In the genomic region with DNA sequence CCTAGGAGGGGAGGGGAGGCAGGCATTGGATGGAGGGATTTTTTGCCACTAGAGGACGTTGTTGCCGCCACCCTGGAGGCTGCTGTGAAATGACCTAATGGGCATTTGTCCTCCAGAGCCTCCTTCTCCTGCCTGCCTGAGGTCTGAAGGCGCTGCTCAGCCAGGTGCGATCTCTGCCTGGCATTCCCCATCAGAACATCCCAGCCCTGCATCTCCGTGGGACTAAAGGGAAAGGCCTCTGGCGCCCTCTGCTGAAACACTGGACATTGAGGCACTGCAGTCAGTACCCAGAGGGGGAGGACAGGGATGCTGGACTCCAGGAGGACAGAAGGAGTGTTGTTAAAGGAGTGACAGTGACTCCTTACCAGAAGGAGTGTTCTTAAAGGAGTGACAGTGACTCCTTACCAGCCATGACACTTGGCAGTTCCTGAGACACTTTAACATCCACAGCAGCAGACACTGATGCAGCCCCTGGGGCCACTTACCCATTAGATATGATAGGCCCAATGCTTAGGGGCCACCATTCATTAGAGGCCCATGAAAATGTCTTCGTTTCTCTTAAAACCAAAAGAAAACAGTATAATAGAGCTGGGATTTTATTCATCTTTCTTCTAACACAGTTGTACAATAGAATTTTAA, we compare ENCODE assay signal across 8 cellular contexts. TPM values are rescaled to one million over a fixed set of nuclear protein-coding genes. Genes with fewer than 3 reads are reported as not detected.
DNase-seq lines count a peak whose midpoint lies in the region; ATAC-seq and TF ChIP-seq lines count a peak whose summit lies in the region.

No MANE protein-coding gene starts in this region.

- no peak overlapping the region for H3K4me3 ChIP-seq in AG04449 (ENCODE audit: low read depth, low read length)

- no peak overlapping the region for H3K27ac Mint-ChIP-seq in activated naive CD8-positive, alpha-beta T cell treated with anti-CD3 and anti-CD28 coated beads, Interleukin-2, amount 50 U/mL, for 24 hours

- H3K36me3 Mint-ChIP-seq in activated naive CD8-positive, alpha-beta T cell treated with anti-CD3 and anti-CD28 coated beads, Interleukin-2, amount 50 U/mL, for 24 hours (ENCODE audit: low read depth), result peaks cover 3% of the 10 kb centered on the region

- POLR2A ChIA-PET in AG04449 (lab: Yijun Ruan, JAX), result no interaction called here

- no peak for ATAC-seq in activated naive CD8-positive, alpha-beta T cell treated with anti-CD3 and anti-CD28 coated beads, Interleukin-2, amount 50 U/mL, for 24 hours
- ATAC-seq in left ventricle myocardium superior (peak; percentile 84), sciatic nerve (peak; percentile 73), GM19351 (IDR thresholded peaks at IDR 0.05; ENCODE audit: unreplicated experiment) (no peak), GM19324 (IDR thresholded peaks at IDR 0.05; ENCODE audit: low FRiP score, unreplicated experiment) (no peak)

- peaks cover 3% of the 10 kb centered on the region for H3K9me3 Mint-ChIP-seq in activated naive CD8-positive, alpha-beta T cell treated with anti-CD3 and anti-CD28 coated beads, Interleukin-2, amount 50 U/mL, for 24 hours

- H3K4me1 Mint-ChIP-seq in activated naive CD8-positive, alpha-beta T cell treated with anti-CD3 and anti-CD28 coated beads, Interleukin-2, amount 50 U/mL, for 24 hours, result peaks cover 10% of the 10 kb centered on the region

- in situ Hi-C loops in GM13976 (cut with MboI; ENCODE audit: low sequenced_read_pairs, unreplicated experiment), result loop anchor here (25.0 kb wide), 1 partner anchor 475 kb away; no protein-coding TSS in a partner anchor

- no peak overlapping the region for H3K4me3 Mint-ChIP-seq in activated naive CD8-positive, alpha-beta T cell treated with anti-CD3 and anti-CD28 coated beads, Interleukin-2, amount 50 U/mL, for 24 hours

- intact Hi-C loops in left ventricle myocardium superior (cut with micrococcal nuclease), result no loop called here
- intact Hi-C loops in sciatic nerve (cut with DNase I), result no loop called here

- DNase-seq in AG04449 (ENCODE audit: low read depth, low spot score), result no peak
- peak; percentile 71 for DNase-seq in GM13976 (ENCODE audit: low spot score)
- DNase-seq in NCI-H345 (lab: John Stamatoyannopoulos, UW), result peak; percentile 80
- DNase-seq in activated naive CD8-positive, alpha-beta T cell treated with anti-CD3 and anti-CD28 coated beads, Interleukin-2, amount 50 U/mL, for 24 hours, result peak; percentile 55
- DNase-seq in left ventricle myocardium superior, result peak; percentile 74
- peak; percentile 82 for DNase-seq in sciatic nerve (ENCODE audit: low spot score)

- CTCF ChIA-PET in AG04449 (lab: Yijun Ruan, JAX), result interaction anchor here (1.0 to 1.7 kb wide), 6 partner anchors 14 to 127 kb away, joined by 3 to 18 read pairs (median 4); no protein-coding TSS in a partner anchor

- TF ChIP-seq CTCF in AG04449 (IDR thresholded peaks at IDR 0.05; ENCODE audit: insufficient read depth, low read length, missing control alignments) (peak; percentile 78), GM13976 (IDR thresholded peaks at IDR 0.05; ENCODE audit: borderline replicate concordance, control extremely low read depth, extremely low read depth, insufficient read depth, missing control alignments) (peak; percentile 72)

- H3K27me3 Mint-ChIP-seq in activated naive CD8-positive, alpha-beta T cell treated with anti-CD3 and anti-CD28 coated beads, Interleukin-2, amount 50 U/mL, for 24 hours, result no peaks in the 10 kb centered on the region

RNA-seq across cellular contexts. Expression of a gene that starts 17.0 kb away (rescaled TPM):
- total RNA-seq in left ventricle myocardium superior, result 31.8 TPM
- total RNA-seq in sciatic nerve, result 33.3 TPM

RNA-seq across cellular contexts. Expression of a gene that starts 59.3 kb away (rescaled TPM):
- total RNA-seq in left ventricle myocardium superior (not detected), sciatic nerve (not detected)

Comparison
In these comparisons a context has a peak if more than half of its experiments do, and no peak if none do; other contexts are left out.
1. ATAC-seq: peak in left ventricle myocardium superior (single experiment) and sciatic nerve (single experiment); none in activated naive CD8-positive, alpha-beta T cell treated with anti-CD3 and anti-CD28 coated beads, Interleukin-2, amount 50 U/mL, for 24 hours (single experiment), GM19351 (single experiment) and GM19324 (single experiment).